Comparison of ENCODE assay signal across 8 cellular contexts in genomic region chr6:89369009-89369408, GRCh38. TPM values are rescaled to one million over a fixed set of nuclear protein-coding genes. Genes with fewer than 3 reads are reported as not detected.
DNase-seq lines count a peak whose midpoint lies in the region; ATAC-seq and TF ChIP-seq lines count a peak whose summit lies in the region.

No MANE protein-coding gene starts in this region.

- DNase-seq in AG04449 (ENCODE audit: low read depth, low spot score), result no peak
- DNase-seq in coronary artery (ENCODE audit: low spot score), result no peak
- peak; percentile 34 to 73 for DNase-seq in lung microvascular endothelial cell (ENCODE audit: low read depth in 2 of 2)
- DNase-seq in NCI-H526 treated with DMSO at 0.1 percent for 48 hours (lab: John Stamatoyannopoulos, UW), result no peak
- DNase-seq in central memory CD4-positive, alpha-beta T cell, result no peak

- H3K27ac ChIP-seq in KMS-11 (no peak overlapping the region; the same call in 1 of the 2 replicates), coronary artery (no peak overlapping the region)

- H3K36me3 ChIP-seq in KMS-11 (ENCODE audit: insufficient read depth), result no peaks in the 10 kb centered on the region

- ATAC-seq in GM21576 (IDR thresholded peaks at IDR 0.05; ENCODE audit: unreplicated experiment) (no peak), HG03342 (IDR thresholded peaks at IDR 0.05; ENCODE audit: unreplicated experiment) (no peak)

- no peak overlapping the region for H3K9ac ChIP-seq in KMS-11

- H3K4me2 ChIP-seq in KMS-11, result peak overlapping the region; percentile 24; the same call in 1 of the 2 replicates

- no peak overlapping the region for H3K4me3 ChIP-seq in AG04449 (ENCODE audit: low read depth, low read length)
- H3K4me3 ChIP-seq in KMS-11 (IDR thresholded peaks at IDR 0.05; ENCODE audit: insufficient read depth, low read depth, low read length), result no peak overlapping the region
- H3K4me3 ChIP-seq in coronary artery, result no peak overlapping the region

- no peaks in the 10 kb centered on the region for H4K20me1 ChIP-seq in KMS-11 (ENCODE audit: insufficient read depth)

- H2AFZ ChIP-seq in KMS-11 (ENCODE audit: low read depth), result no peak overlapping the region

- CTCF ChIA-PET in AG04449 (lab: Yijun Ruan, JAX), result interaction anchor here (0.7 to 3.4 kb wide), 13 partner anchors 9 to 387 kb away, joined by 3 to 31 read pairs (median 5); partner anchors contain the start of genes LYRM2, PM20D2 and UBE2J1

- H3K79me2 ChIP-seq in KMS-11 (ENCODE audit: insufficient read depth, low read depth), result no peaks in the 10 kb centered on the region

- H3K4me1 ChIP-seq in KMS-11 (ENCODE audit: low read depth, poor library complexity, severe bottlenecking), result peaks cover 88% of the 10 kb centered on the region

- POLR2A ChIA-PET in AG04449 (lab: Yijun Ruan, JAX), result no interaction called here

- H3K27me3 ChIP-seq in KMS-11 (ENCODE audit: insufficient read depth, low read depth), result no peaks in the 10 kb centered on the region

- TF ChIP-seq CTCF in AG04449 (IDR thresholded peaks at IDR 0.05; ENCODE audit: insufficient read depth, low read length, missing control alignments), result peak; percentile 45
- no peak for TF ChIP-seq CTCF in KMS-11 (conservative IDR thresholded peaks at IDR 0.05; ENCODE audit: low read depth, low read length)
- peak; percentile 40 for TF ChIP-seq CTCF in coronary artery (IDR thresholded peaks at IDR 0.05)

RNA-seq across cellular contexts. Expression of gene UBE2J1, which starts 16.5 kb away (rescaled TPM):
- 45.2 and 55.8 TPM in 2 replicates for total RNA-seq in lung microvascular endothelial cell

RNA-seq across cellular contexts. Expression of gene RRAGD, which starts 43.1 kb away (rescaled TPM):
- 0.22 and 0.60 TPM in 2 replicates for total RNA-seq in lung microvascular endothelial cell

RNA-seq across cellular contexts. Expression of gene GABRR2, which starts 53.9 kb away (rescaled TPM):
- total RNA-seq in lung microvascular endothelial cell, result 0.22 and 0.40 TPM in 2 replicates

Comparison
In these comparisons a context has a peak if more than half of its experiments do, and no peak if none do; other contexts are left out.
1. DNase-seq: peak in lung microvascular endothelial cell (2 of 2); none in AG04449 (single experiment), coronary artery (single experiment), NCI-H526 treated with DMSO at 0.1 percent for 48 hours (single experiment) and central memory CD4-positive, alpha-beta T cell (single experiment).